8 cellular contexts compared by ENCODE assay signal in the genomic region with DNA sequence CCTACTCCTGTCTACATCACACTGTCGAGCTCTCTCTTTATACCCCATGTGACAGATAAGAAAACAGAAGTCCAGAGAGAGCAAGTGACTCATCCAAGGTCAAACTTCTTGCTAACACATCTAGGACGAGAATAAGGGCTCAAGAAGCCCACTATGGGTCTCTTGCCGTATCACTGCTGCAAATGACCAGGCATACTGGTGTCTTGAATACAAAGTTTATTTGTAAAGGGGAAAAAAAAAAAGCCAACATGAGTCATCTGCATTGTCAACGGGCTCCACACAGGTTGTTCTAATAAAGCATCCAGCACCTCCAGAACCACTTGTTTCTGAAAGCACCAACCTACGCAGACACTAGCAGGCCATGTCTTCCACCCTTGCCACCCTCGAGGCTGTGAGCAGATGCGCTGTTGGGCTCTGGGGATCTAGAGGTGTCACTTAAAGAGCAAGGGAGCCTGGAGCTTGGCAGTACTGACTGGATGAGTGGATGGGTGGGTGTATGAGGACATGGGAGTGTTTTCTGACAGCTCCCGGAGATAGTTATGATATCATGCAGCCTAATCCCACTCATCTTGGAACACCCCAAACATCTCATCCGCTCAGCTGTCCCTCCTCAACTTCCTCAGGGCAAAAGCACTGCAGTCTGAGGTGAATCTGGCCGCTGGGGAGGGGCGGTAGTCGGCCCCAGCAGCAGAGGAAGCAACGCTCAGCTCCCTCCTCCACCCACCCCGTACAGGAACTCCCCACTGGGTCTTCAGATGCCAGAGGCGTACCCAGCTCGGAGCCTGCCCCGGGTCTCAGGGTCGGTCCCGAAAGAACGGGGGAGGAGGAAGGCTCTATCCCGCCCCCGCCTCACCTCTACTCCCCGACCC. TPM values are rescaled to one million over a fixed set of nuclear protein-coding genes. Genes with fewer than 3 reads are reported as not detected.
DNase-seq lines count a peak whose midpoint lies in the region; ATAC-seq and TF ChIP-seq lines count a peak whose summit lies in the region.

No MANE protein-coding gene starts in this region.

- peaks cover 19% of the 10 kb centered on the region for H3K79me2 ChIP-seq in HCT116 (ENCODE audit: insufficient read depth, low read length)

- DNase-seq in NCI-H2081 (lab: John Stamatoyannopoulos, UW) (peak; percentile 48 to 71), NCI-H2081 treated with DMSO at 0.1 percent for 48 hours (lab: John Stamatoyannopoulos, UW) (no peak), HCT116 (ENCODE audit: low read depth, low spot score) (no peak), LoVo (ENCODE audit: low spot score) (peak; percentile 39), WERI-Rb-1 (peak; percentile 42), dorsolateral prefrontal cortex (peak in 8 of 10 donors; percentile 18 to 68 (median 56))
- DNase-seq in stimulated activated CD4-positive, alpha-beta T cell treated with anti-CD3 and anti-CD28 coated beads, TNF-alpha, amount 100 ng/mL, for 4 hours (ENCODE audit: low read depth in 3 of 3): peak; percentile 15 to 19 (median 18)

- H3K9me2 ChIP-seq in HCT116 (ENCODE audit: insufficient read depth): no peaks in the 10 kb centered on the region

- H3K27ac ChIP-seq in HCT116 (ENCODE audit: low read depth, low read length) (peak overlapping the region; percentile 52), WERI-Rb-1 (peak overlapping the region; percentile 70), dorsolateral prefrontal cortex (peak overlapping the region in 57 of 59 donors; percentile 16 to 88 (median 73)), liver (ENCODE audit: low read depth in 1 of 2, low read length in 2 of 2) (peak overlapping the region; percentile 90 to 93)

- intact Hi-C loops in HCT116 (cut with micrococcal nuclease) (loop anchor here (5.0 kb wide), 1 partner anchor 600 kb away; no protein-coding TSS in a partner anchor), dorsolateral prefrontal cortex (cut with DNase I) (loop anchor here (2.0 to 10.0 kb wide), 4 partner anchors 13 to 307 kb away; no protein-coding TSS in a partner anchor)

- ATAC-seq in HCT116: peak; percentile 54

- no peak for TF ChIP-seq POLR2A in HCT116 (IDR thresholded peaks at IDR 0.05; ENCODE audit: borderline replicate concordance, extremely low read depth, insufficient read depth, insufficient read length)

- TF ChIP-seq CTCF in HCT116 (IDR thresholded peaks at IDR 0.05 in 2 of 3, conservative IDR thresholded peaks at IDR 0.05 in 1 of 3; ENCODE audit: borderline replicate concordance in 1 of 3, insufficient read depth in 1 of 3, low read depth in 2 of 3, low read length in 2 of 3): no peak
- TF ChIP-seq CTCF in WERI-Rb-1 (IDR thresholded peaks at IDR 0.05; ENCODE audit: low read depth, low read length): no peak
- TF ChIP-seq CTCF in dorsolateral prefrontal cortex (IDR thresholded peaks at IDR 0.05 in 54 of 56, conservative IDR thresholded peaks at IDR 0.05 in 2 of 56; ENCODE audit: low read depth in 1 of 56, partially characterized antibody in 56 of 56): no peak
- TF ChIP-seq CTCF in liver (IDR thresholded peaks at IDR 0.05; ENCODE audit: low read depth, low read length, missing input control): no peak

- TF ChIP-seq RAD21 in HCT116 (IDR thresholded peaks at IDR 0.05; ENCODE audit: low read depth) (no peak), liver (IDR thresholded peaks at IDR 0.05) (peak in 1 of 2 donors; percentile 6)

- peak overlapping the region; percentile 60 to 70 for H3K4me3 ChIP-seq in HCT116 (replicated peaks in 1 of 2; ENCODE audit: low read depth in 1 of 2, low read length in 2 of 2)
- peak overlapping the region; percentile 77 for H3K4me3 ChIP-seq in WERI-Rb-1 (ENCODE audit: low read depth, low read length)
- H3K4me3 ChIP-seq in dorsolateral prefrontal cortex: peak overlapping the region; percentile 47 to 84 (median 69)
- H3K4me3 ChIP-seq in liver (ENCODE audit: low read depth in 1 of 3, low read length in 3 of 3): peak overlapping the region; percentile 59 to 88 (median 63)

- H3K9me3 ChIP-seq in HCT116 (ENCODE audit: control insufficient read depth in 1 of 2, insufficient read depth in 1 of 2, low read depth in 1 of 2, low read length in 2 of 2) (no peaks in the 10 kb centered on the region), WERI-Rb-1 (ENCODE audit: severe bottlenecking) (no peaks in the 10 kb centered on the region), liver (ENCODE audit: control insufficient read depth in 4 of 4, low read length in 3 of 4) (no peaks in the 10 kb centered on the region)

- peak overlapping the region; percentile 66 for H3K9ac ChIP-seq in HCT116 (ENCODE audit: low read length)
- H3K9ac ChIP-seq in liver (ENCODE audit: low read depth in 1 of 2, low read length in 2 of 2): peak overlapping the region; percentile 52 to 83

- CTCF ChIA-PET in HCT116 (lab: Charles Lee): interaction anchor here (1.2 kb wide), 1 partner anchor 307 kb away, joined by 8 read pairs; no protein-coding TSS in a partner anchor

- H3K27me3 ChIP-seq in HCT116 (ENCODE audit: insufficient read depth, low read length) (no peaks in the 10 kb centered on the region), WERI-Rb-1 (ENCODE audit: insufficient read depth, low read depth, severe bottlenecking) (no peaks in the 10 kb centered on the region), dorsolateral prefrontal cortex (peaks cover 0 to 5% (median 0%) of the 10 kb centered on the region in 45 donors), liver (ENCODE audit: control insufficient read depth in 4 of 4, insufficient read depth in 4 of 4, low read length in 3 of 4) (no peaks in the 10 kb centered on the region)

- RAD21 ChIA-PET in HCT116 (lab: Charles Lee; ENCODE audit: low non-redundant PET in 1 of 2, low total read pairs in 2 of 2, uncharacterized antibody in 2 of 2, unreplicated experiment in 2 of 2): no interaction called here

- H3K4me2 ChIP-seq in HCT116 (ENCODE audit: low read length): peak overlapping the region; percentile 85

- 11% methylated on average over 23 of the region's 23 CpGs for WGBS in liver

- POLR2A ChIA-PET in HCT116 (lab: Charles Lee): interaction anchor here (2.0 kb wide), 1 partner anchor 12 kb away, joined by 6 read pairs; no protein-coding TSS in a partner anchor

- no peaks in the 10 kb centered on the region for H3K36me3 ChIP-seq in HCT116 (ENCODE audit: control insufficient read depth in 1 of 2, insufficient read depth in 2 of 2, low read length in 2 of 2)
- no peaks in the 10 kb centered on the region for H3K36me3 ChIP-seq in WERI-Rb-1
- no peaks in the 10 kb centered on the region for H3K36me3 ChIP-seq in liver (ENCODE audit: control insufficient read depth in 4 of 4, insufficient read depth in 3 of 4, low read depth in 1 of 4, low read length in 3 of 4)

- H3K4me1 ChIP-seq in HCT116 (ENCODE audit: control insufficient read depth in 1 of 2, insufficient read depth in 2 of 2, low read length in 2 of 2) (peaks cover 17 to 25% of the 10 kb centered on the region in 2 experiments), liver (ENCODE audit: control insufficient read depth in 4 of 4, insufficient read depth in 4 of 4, low read length in 3 of 4) (peaks cover 3 to 39% (median 13%) of the 10 kb centered on the region in 4 donors)

- H2AFZ ChIP-seq in HCT116 (ENCODE audit: low read depth, low read length, poor library complexity, severe bottlenecking): peak overlapping the region; percentile 32

- H4K20me1 ChIP-seq in HCT116 (ENCODE audit: insufficient read depth): no peaks in the 10 kb centered on the region

- BruUV-seq in HCT116 (replicated peaks; lab: Mats Ljungman, UMichigan): no TSS peak

TF ChIP-seq in HCT116, 20 proteins besides CTCF, POLR2A, EP300 and RAD21:
- no peak for TF ChIP-seq EGR1 (IDR thresholded peaks at IDR 0.05; ENCODE audit: low read depth)
- no peak for TF ChIP-seq SRF (IDR thresholded peaks at IDR 0.05; ENCODE audit: low read depth)
- TF ChIP-seq POLR2AphosphoS5 (IDR thresholded peaks at IDR 0.05; ENCODE audit: low read depth, low read length): no peak
- TF ChIP-seq, protein P1, sequence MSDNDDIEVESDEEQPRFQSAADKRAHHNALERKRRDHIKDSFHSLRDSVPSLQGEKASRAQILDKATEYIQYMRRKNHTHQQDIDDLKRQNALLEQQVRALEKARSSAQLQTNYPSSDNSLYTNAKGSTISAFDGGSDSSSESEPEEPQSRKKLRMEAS (IDR thresholded peaks at IDR 0.05): no peak
- TF ChIP-seq EZH2phosphoT487 (IDR thresholded peaks at IDR 0.05; ENCODE audit: borderline replicate concordance): no peak
- no peak for TF ChIP-seq CBX3 (IDR thresholded peaks at IDR 0.05; ENCODE audit: low read depth)
- TF ChIP-seq JUND (IDR thresholded peaks at IDR 0.05): 0 out of 2 replicates have a peak, but pooled peaks have one; percentile 26
- TF ChIP-seq SP1 (IDR thresholded peaks at IDR 0.05; ENCODE audit: low read depth): no peak
- TF ChIP-seq ZFX (IDR thresholded peaks at IDR 0.05): no peak
- peak; percentile 34; the same call in 1 of the 2 replicates for TF ChIP-seq FOSL1 (IDR thresholded peaks at IDR 0.05; ENCODE audit: low read depth)

TF ChIP-seq in liver, 16 proteins besides CTCF, POLR2A, EP300 and RAD21 (continues in another document):
- TF ChIP-seq HNF4A (conservative IDR thresholded peaks at IDR 0.05) (peak; percentile 5 to 17), ZBTB33 (IDR thresholded peaks at IDR 0.05) (no peak), YY1 (IDR thresholded peaks at IDR 0.05) (peak; percentile 41), RXRA (IDR thresholded peaks at IDR 0.05) (no peak)

RNA-seq across cellular contexts. Expression of gene SMCO4, which starts 1.1 kb away (rescaled TPM):
- 23.1 TPM for total RNA-seq in HCT116 (2021; ENCODE audit: unreplicated experiment)
- 26.0 and 28.6 TPM in 2 replicates for polyA plus RNA-seq in HCT116 (2012)
- total RNA-seq in dorsolateral prefrontal cortex: 10 to 100 TPM in 65 of 120 experiments, 1 to 10 TPM in 55; 3.1 to 22.5 (median 10.8) TPM
- 10 to 100 TPM; 21.2 to 36.4 TPM for total RNA-seq in liver
- 10 to 100 TPM; 59.4 to 98.8 TPM for polyA plus RNA-seq in liver

Comparison
In these comparisons a context has a peak if more than half of its experiments do, and no peak if none do; other contexts are left out.
1. DNase-seq: peak in NCI-H2081 (2 of 2), LoVo (single experiment), WERI-Rb-1 (single experiment), dorsolateral prefrontal cortex (8 of 10) and stimulated activated CD4-positive, alpha-beta T cell treated with anti-CD3 and anti-CD28 coated beads, TNF-alpha, amount 100 ng/mL, for 4 hours (3 of 3); none in NCI-H2081 treated with DMSO at 0.1 percent for 48 hours (single experiment) and HCT116 (single experiment).
2. Peak in every context shown above with its lines, with median percentiles within 50 percentile points of each other: H3K27ac ChIP-seq and H3K4me3 ChIP-seq.